ENCODE assay signal across 9 cellular contexts in genomic region chr15:49145651-49146609, GRCh38. TPM values are rescaled to one million over a fixed set of nuclear protein-coding genes. Genes with fewer than 3 reads are reported as not detected.
DNase-seq lines count a peak whose midpoint lies in the region; ATAC-seq and TF ChIP-seq lines count a peak whose summit lies in the region.
"Had no signal": no experiment of that assay in that cellular context is flagged by ENCODE, and none has a peak within 500 bp of the region (broad histone marks: within the 10 kb centered on the region; RNA-seq: fewer than 3 reads in every experiment).

No MANE protein-coding gene starts in this region.

- peaks cover 26 to 66% of the 10 kb centered on the region in 2 donors for H3K4me1 Mint-ChIP-seq in immature natural killer cell

- peaks cover 7 to 20% (median 18%) of the 10 kb centered on the region in 3 donors for H3K36me3 Mint-ChIP-seq in immature natural killer cell

- 33 to 37% methylated on average over 3 of the region's 3 CpGs for WGBS in thyroid gland, 2 donors

- H3K27ac ChIP-seq in thyroid gland: no peak overlapping the region

- H3K27me3 ChIP-seq in thyroid gland: no peaks in the 10 kb centered on the region

- DNase-seq in Ammon's horn (ENCODE audit: low spot score) (peak; percentile 78), GM10248 (ENCODE audit: extremely low spot score) (peak; percentile 24), NCI-H460 (ENCODE audit: extremely low read depth, low read depth) (peak; percentile 52), astrocyte of the hippocampus (ENCODE audit: low read depth, low spot score) (peak; percentile 75), immature natural killer cell (peak in 2 of 3 donors; percentile 24 to 26), thyroid gland (peak; percentile 19 to 41)

- CTCF ChIA-PET in GM10248 (lab: Yijun Ruan, JAX): interaction anchor here (0.8 to 3.3 kb wide), 10 partner anchors 8 to 284 kb away, joined by 3 to 15 read pairs (median 6); partner anchors contain the start of genes COPS2 and SECISBP2L

- intact Hi-C loops in thyroid gland (cut with DNase I): no loop called here

- peaks cover 0 to 6% of the 10 kb centered on the region in 2 donors for H3K4me1 ChIP-seq in thyroid gland

- TF ChIP-seq CTCF in GM10248 (IDR thresholded peaks at IDR 0.05; ENCODE audit: control extremely low read depth, extremely low read depth, low read depth, missing control alignments): peak; percentile 50
- peak in 5 of 6 experiments; percentile 15 to 72 (median 51) for TF ChIP-seq CTCF in thyroid gland (IDR thresholded peaks at IDR 0.05)

- H3K4me3 ChIP-seq in thyroid gland (replicated peaks in 1 of 3): no peak overlapping the region
- H3K4me3 ChIP-seq: skin epidermis had no signal

- POLR2A ChIA-PET in GM10248 (lab: Yijun Ruan, JAX): no interaction called here

- no peak for TF ChIP-seq POLR2A in thyroid gland (IDR thresholded peaks at IDR 0.05)

- no peak overlapping the region for H3K27ac Mint-ChIP-seq in immature natural killer cell

- H3K9me3 ChIP-seq in thyroid gland: no peaks in the 10 kb centered on the region

- H3K27me3 Mint-ChIP-seq in immature natural killer cell (ENCODE audit: low read depth in 3 of 3): no peaks in the 10 kb centered on the region

- ATAC-seq in GM21367 (IDR thresholded peaks at IDR 0.05; ENCODE audit: unreplicated experiment): no peak
- ATAC-seq in activated CD4-positive, CD25-positive, alpha-beta regulatory T cell treated with anti-CD3 and anti-CD28 coated beads, Interleukin-2, amount 50 U/mL, for 24 hours: no peak

- no peak overlapping the region for H3K4me3 Mint-ChIP-seq in immature natural killer cell

- H3K9me3 Mint-ChIP-seq in immature natural killer cell: no peaks in the 10 kb centered on the region

- H3K36me3 ChIP-seq in thyroid gland: peaks cover 23 to 27% of the 10 kb centered on the region in 2 donors

RNA-seq across cellular contexts. Expression of gene COPS2, which starts 9.5 kb away (rescaled TPM):
- 93.4 and 102 TPM in 2 replicates for total RNA-seq in NCI-H460 (2014; rRNA removed; shearing (Covaris generic))
- polyA plus RNA-seq in NCI-H460 (2014; cell fraction: nucleus; rRNA removed): 33.1 and 51.6 TPM in 2 replicates
- 10 to 100 TPM; 18.1 to 30.0 (median 21.6) TPM for polyA plus RNA-seq in immature natural killer cell
- 10 to 100 TPM; 52.4 to 80.0 (median 61.3) TPM for total RNA-seq in thyroid gland

RNA-seq across cellular contexts. Expression of gene GALK2, which starts 24.1 kb away (rescaled TPM):
- total RNA-seq in NCI-H460 (2014; rRNA removed; shearing (Covaris generic)): 37.2 and 43.7 TPM in 2 replicates
- polyA plus RNA-seq in NCI-H460 (2014; cell fraction: nucleus; rRNA removed): 33.7 and 46.1 TPM in 2 replicates
- 10 to 100 TPM in 2 of 3 donors, 1 to 10 TPM in 1; 8.8 to 25.1 (median 18.1) TPM for polyA plus RNA-seq in immature natural killer cell
- 10 to 100 TPM; 50.4 to 85.5 (median 67.8) TPM for total RNA-seq in thyroid gland

Comparison
In these comparisons a context has a peak if more than half of its experiments do, and no peak if none do; other contexts are left out.
1. DNase-seq: peak in every context shown above with its lines; median percentile 78 in Ammon's horn; 75 in astrocyte of the hippocampus; 52 in NCI-H460; 30 in thyroid gland; 25 in immature natural killer cell; 24 in GM10248.